21 cellular contexts compared by ENCODE assay signal in genomic region chr13:109745060-109745459, GRCh38.
"Had no signal": no experiment of that assay in that cellular context is flagged by ENCODE, and none has a peak within 500 bp of the region (broad histone marks: within the 10 kb centered on the region; RNA-seq: fewer than 3 reads in every experiment).

No MANE protein-coding gene starts in this region.

- H3K4me3 Mint-ChIP-seq: activated CD4-positive, alpha-beta memory T cell treated with anti-CD3 and anti-CD28 coated beads, Interleukin-2, amount 10 ng/mL, durations not matched to agents 7 days and 5 days; activated CD4-positive, alpha-beta T cell treated with anti-CD3 and anti-CD28 coated beads, Interleukin-2, amount 10 ng/mL, durations not matched to agents 24 days and 14 days; activated T-cell treated with anti-CD3 and anti-CD28 coated beads, Interleukin-2, amount 50 U/mL, for 4 hours; activated T-helper 17 cell treated with anti-CD3 and anti-CD28 coated beads, Interleukin-2, amount 50 U/mL, for 72 hours; dendritic cell treated with granulocyte-macrophage colony-stimulating factor and Interleukin-4, amounts not matched to agents 40 ng/mL and 50 ng/mL, for 4 days; naive thymus-derived CD8-positive, alpha-beta T cell; neural crest cell had no signal

- H3K4me3 ChIP-seq: spleen, tibial nerve had no signal

- H3K36me3 Mint-ChIP-seq: naive thymus-derived CD8-positive, alpha-beta T cell had no signal

- DNase-seq: activated CD4-positive, alpha-beta memory T cell treated with anti-CD3 and anti-CD28 coated beads, Interleukin-2, amount 10 ng/mL, durations not matched to agents 7 days and 5 days; activated CD4-positive, alpha-beta T cell treated with anti-CD3 and anti-CD28 coated beads, Interleukin-2, amount 10 ng/mL, durations not matched to agents 24 days and 14 days; activated CD4-positive, CD25-positive, alpha-beta regulatory T cell treated with anti-CD3 and anti-CD28 coated beads, Interleukin-2, amount 50 U/mL, for 72 hours; activated CD8-positive, alpha-beta memory T cell treated with anti-CD3 and anti-CD28 coated beads, Interleukin-2, amount 50 U/mL, for 48 hours; activated gamma-delta T cell treated with Interleukin-2 at 50 U/mL for 16 hours; activated naive CD4-positive, alpha-beta T cell treated with anti-CD3 and anti-CD28 coated beads, Interleukin-2, amount 50 U/mL, for 16 hours; activated T-cell treated with anti-CD3 and anti-CD28 coated beads, Interleukin-2, amount 50 U/mL, for 4 hours; amniotic stem cell; foreskin keratinocyte; naive thymus-derived CD8-positive, alpha-beta T cell; occipital lobe; spleen; stimulated activated naive CD4-positive, alpha-beta T cell treated with Interleukin-2 at 50 U/mL for 16 hours had no signal

- H3K27ac ChIP-seq: brain microvascular endothelial cell, esophagus muscularis mucosa, foreskin keratinocyte, heart left ventricle, spleen, tibial nerve had no signal

- H3K27me3 Mint-ChIP-seq: activated CD4-positive, alpha-beta memory T cell treated with anti-CD3 and anti-CD28 coated beads, Interleukin-2, amount 10 ng/mL, durations not matched to agents 7 days and 5 days had no signal

- ATAC-seq: activated T-cell treated with anti-CD3 and anti-CD28 coated beads, Interleukin-2, amount 50 U/mL, for 4 hours; activated T-helper 17 cell treated with anti-CD3 and anti-CD28 coated beads, Interleukin-2, amount 50 U/mL, for 72 hours; foreskin keratinocyte; naive thymus-derived CD8-positive, alpha-beta T cell had no signal

- H3K27ac Mint-ChIP-seq: activated CD4-positive, alpha-beta memory T cell treated with anti-CD3 and anti-CD28 coated beads, Interleukin-2, amount 10 ng/mL, durations not matched to agents 7 days and 5 days; activated CD4-positive, alpha-beta T cell treated with anti-CD3 and anti-CD28 coated beads, Interleukin-2, amount 10 ng/mL, durations not matched to agents 24 days and 14 days; activated T-helper 17 cell treated with anti-CD3 and anti-CD28 coated beads, Interleukin-2, amount 50 U/mL, for 72 hours; dendritic cell treated with granulocyte-macrophage colony-stimulating factor and Interleukin-4, amounts not matched to agents 40 ng/mL and 50 ng/mL, for 4 days had no signal

- H3K27me3 ChIP-seq: brain microvascular endothelial cell, esophagus muscularis mucosa, foreskin keratinocyte, tibial nerve had no signal

- H3K36me3 ChIP-seq: brain microvascular endothelial cell, esophagus muscularis mucosa, heart left ventricle, spleen, tibial nerve had no signal

- H3K9me3 Mint-ChIP-seq: activated CD4-positive, alpha-beta memory T cell treated with anti-CD3 and anti-CD28 coated beads, Interleukin-2, amount 10 ng/mL, durations not matched to agents 7 days and 5 days; activated CD4-positive, alpha-beta T cell treated with anti-CD3 and anti-CD28 coated beads, Interleukin-2, amount 10 ng/mL, durations not matched to agents 24 days and 14 days; activated T-cell treated with anti-CD3 and anti-CD28 coated beads, Interleukin-2, amount 50 U/mL, for 4 hours; activated T-helper 17 cell treated with anti-CD3 and anti-CD28 coated beads, Interleukin-2, amount 50 U/mL, for 72 hours; dendritic cell treated with granulocyte-macrophage colony-stimulating factor and Interleukin-4, amounts not matched to agents 40 ng/mL and 50 ng/mL, for 4 days; naive thymus-derived CD8-positive, alpha-beta T cell; neural crest cell had no signal

- H3K9me3 ChIP-seq: esophagus muscularis mucosa, heart left ventricle, spleen had no signal

- FAIRE-seq: astrocyte had no signal
